16 cellular contexts compared by ENCODE assay signal in the genomic region with DNA sequence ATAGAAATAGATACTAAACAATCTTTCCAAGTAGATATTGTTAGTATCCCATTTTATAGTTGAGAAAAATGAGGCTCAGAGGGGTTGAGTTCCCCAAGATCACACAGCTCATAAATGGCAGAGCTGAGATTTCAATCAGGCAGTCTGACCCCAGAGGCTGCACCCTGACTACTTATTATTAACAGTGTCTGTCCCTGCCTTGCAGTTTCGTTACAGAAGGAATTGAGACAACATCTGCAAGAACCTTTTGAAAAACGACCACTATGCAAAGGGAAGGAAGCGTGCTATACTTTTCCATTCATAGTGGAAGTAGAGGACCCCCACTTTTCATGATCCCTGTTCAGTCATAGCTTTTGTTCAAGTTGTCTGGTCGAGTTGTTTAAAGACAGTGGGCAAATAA.
"Had no signal": no experiment of that assay in that cellular context is flagged by ENCODE, and none has a peak within 500 bp of the region (broad histone marks: within the 10 kb centered on the region; RNA-seq: fewer than 3 reads in every experiment).

No MANE protein-coding gene starts in this region.

- H3K4me1 ChIP-seq: SJSA1 had no signal

- H3K36me3 ChIP-seq: SJSA1 had no signal

- H3K9me3 ChIP-seq: SJSA1 had no signal

- DNase-seq: NCI-H1092 treated with DMSO at 0.1 percent for 48 hours, NCI-H1436, NCI-H187, NCI-H2029 treated with DMSO at 0.1 percent for 48 hours, NCI-H2107, NCI-H2227 treated with DMSO at 0.1 percent for 48 hours, NCI-H526 treated with DMSO at 0.1 percent for 48 hours, NCI-H748 treated with DMSO at 0.1 percent for 48 hours, Right ventricle myocardium superior, SIG-M5, T-helper 1 cell, T-helper 17 cell had no signal

- H3K4me3 ChIP-seq: K562, SJSA1, SK-N-MC had no signal

- H3K27ac ChIP-seq: SJSA1, SK-N-MC had no signal

- ATAC-seq: HepG2, K562 had no signal
